In genomic region chr1:236361909-236362590, GRCh38 we compare ENCODE assay signal across 9 cellular contexts. TPM values are rescaled to one million over a fixed set of nuclear protein-coding genes. Genes with fewer than 3 reads are reported as not detected.
"Had no signal": no experiment of that assay in that cellular context is flagged by ENCODE, and none has a peak within 500 bp of the region (broad histone marks: within the 10 kb centered on the region; RNA-seq: fewer than 3 reads in every experiment).

No MANE protein-coding gene starts in this region.

- FAIRE-seq: H1, H54, HTR-8/SVneo had no signal

- H3K4me3 ChIP-seq: GM23248 had no signal

- H3K9ac ChIP-seq: GM23248 had no signal

- DNase-seq: GM23248, H9, HCEC 1CT, KG1 had no signal

- H2AFZ ChIP-seq: GM23248 had no signal

- H3K27ac ChIP-seq: GM23248 had no signal

RNA-seq across cellular contexts. Expression of gene EDARADD, which starts 32.0 kb away (rescaled TPM):
- total RNA-seq: HT-29 had no signal
- polyA plus RNA-seq: IgD-negative memory B cell had no signal
